Comparison of ENCODE assay signal across 21 cellular contexts in the genomic region with DNA sequence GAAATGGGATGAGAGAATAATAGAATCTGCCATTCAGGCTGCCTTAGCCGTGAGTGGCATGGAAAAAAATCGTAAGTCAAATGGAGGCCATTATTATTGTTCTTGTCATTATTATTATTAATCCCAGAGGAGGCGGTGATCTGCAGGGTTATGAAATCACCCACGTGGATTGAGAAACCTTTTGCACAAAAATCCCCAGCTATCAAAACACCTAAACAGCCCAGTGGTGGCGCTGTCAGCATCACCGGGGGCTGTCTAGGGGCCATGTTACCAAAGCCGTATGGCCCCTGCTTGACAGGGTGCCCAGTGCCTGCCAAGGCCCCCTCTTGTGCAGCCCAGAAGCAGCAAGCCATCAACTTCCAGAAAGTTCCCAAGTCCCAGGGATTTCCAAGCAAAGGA. TPM values are rescaled to one million over a fixed set of nuclear protein-coding genes. Genes with fewer than 3 reads are reported as not detected.
DNase-seq lines count a peak whose midpoint lies in the region; ATAC-seq and TF ChIP-seq lines count a peak whose summit lies in the region.
"Had no signal": no experiment of that assay in that cellular context is flagged by ENCODE, and none has a peak within 500 bp of the region (broad histone marks: within the 10 kb centered on the region; RNA-seq: fewer than 3 reads in every experiment).

No MANE protein-coding gene starts in this region.

- ATAC-seq in left cardiac atrium (no peak), GM21825 (IDR thresholded peaks at IDR 0.05; ENCODE audit: unreplicated experiment) (no peak)
- ATAC-seq: activated CD8-positive, alpha-beta T cell treated with anti-CD3 and anti-CD28 coated beads for 36 hours; activated naive CD4-positive, alpha-beta T cell treated with anti-CD3 and anti-CD28 coated beads, Interleukin-2, amount 50 U/mL, for 72 hours had no signal

- no peaks in the 10 kb centered on the region for H4K20me1 ChIP-seq in OCI-LY7 (ENCODE audit: insufficient read depth, low read length)

- H3K4me1 ChIP-seq in cardiac muscle cell (ENCODE audit: low read depth) = peaks cover 4% of the 10 kb centered on the region
- no peaks in the 10 kb centered on the region for H3K4me1 ChIP-seq in OCI-LY7 (ENCODE audit: insufficient read depth, low read length, poor library complexity, severe bottlenecking)
- no peaks in the 10 kb centered on the region for H3K4me1 ChIP-seq in CD8-positive, alpha-beta memory T cell (ENCODE audit: insufficient read depth, low read length)

- intact Hi-C loops in left cardiac atrium (cut with DNase I) (no loop called here), OCI-LY7 (cut with micrococcal nuclease; ENCODE audit: unreplicated experiment) (no loop called here)

- H3K9me3 ChIP-seq in cardiac muscle cell (ENCODE audit: low read depth) (no peaks in the 10 kb centered on the region), OCI-LY7 (ENCODE audit: low read length) (no peaks in the 10 kb centered on the region)
- H3K9me3 ChIP-seq in CD8-positive, alpha-beta memory T cell (ENCODE audit: low read length) = no peaks in the 10 kb centered on the region
- H3K9me3 ChIP-seq: upper lobe of right lung had no signal

- POLR2A ChIA-PET in OCI-LY7 (lab: Charles Lee) = no interaction called here
- POLR2A ChIA-PET in CD8-positive, alpha-beta memory T cell (lab: Charles Lee) = no interaction called here

- no peak overlapping the region for H2AFZ ChIP-seq in OCI-LY7 (ENCODE audit: low read length)

- no TSS peak for BruUV-seq in OCI-LY7 (replicated peaks; lab: Mats Ljungman, UMichigan)

- no peak overlapping the region for H3K4me3 Mint-ChIP-seq in CD8-positive, alpha-beta memory T cell
- H3K4me3 Mint-ChIP-seq: activated CD8-positive, alpha-beta T cell treated with anti-CD3 and anti-CD28 coated beads for 36 hours; nephron progenitor cell; stimulated activated naive CD8-positive, alpha-beta T cell treated with anti-CD3 and anti-CD28 coated beads, Interleukin-15, Interleukin-2, amounts not matched to agents 100 ng/mL and 50 ng/mL, for 24 hours; T-helper 1 cell treated with Interleukin-12 subunit alpha and Interleukin-12 subunit beta and Interleukin-4 antibody, amounts not matched to agents 30 μg/mL and 1 μg/mL, for 36 hours had no signal

- no peaks in the 10 kb centered on the region for H3K9me3 Mint-ChIP-seq in CD8-positive, alpha-beta memory T cell
- H3K9me3 Mint-ChIP-seq: activated CD8-positive, alpha-beta T cell treated with anti-CD3 and anti-CD28 coated beads for 36 hours; activated naive CD4-positive, alpha-beta T cell treated with anti-CD3 and anti-CD28 coated beads, Interleukin-2, amount 50 U/mL, for 72 hours; nephron progenitor cell; stimulated activated naive CD8-positive, alpha-beta T cell treated with anti-CD3 and anti-CD28 coated beads, Interleukin-15, Interleukin-2, amounts not matched to agents 100 ng/mL and 50 ng/mL, for 24 hours; T-helper 1 cell treated with Interleukin-12 subunit alpha and Interleukin-12 subunit beta and Interleukin-4 antibody, amounts not matched to agents 30 μg/mL and 1 μg/mL, for 36 hours had no signal

- H3K4me3 ChIP-seq in cardiac muscle cell = no peak overlapping the region
- no peak overlapping the region for H3K4me3 ChIP-seq in OCI-LY7 (ENCODE audit: low read depth, low read length, poor library complexity, severe bottlenecking)
- H3K4me3 ChIP-seq in epithelial cell of esophagus (ENCODE audit: low read length) = no peak overlapping the region
- H3K4me3 ChIP-seq in CD8-positive, alpha-beta memory T cell (ENCODE audit: low read length) = no peak overlapping the region
- H3K4me3 ChIP-seq: upper lobe of right lung had no signal

- CTCF ChIA-PET in OCI-LY7 (lab: Charles Lee; ENCODE audit: unreplicated experiment) = no interaction called here
- CTCF ChIA-PET in CD8-positive, alpha-beta memory T cell (lab: Charles Lee) = no interaction called here

- H3K79me2 ChIP-seq in OCI-LY7 (ENCODE audit: insufficient read depth, low read depth, low read length) = no peaks in the 10 kb centered on the region

- no peaks in the 10 kb centered on the region for H3K27me3 ChIP-seq in cardiac muscle cell
- H3K27me3 ChIP-seq in CD8-positive, alpha-beta memory T cell (ENCODE audit: insufficient read depth, low read length, poor library complexity, severe bottlenecking) = no peaks in the 10 kb centered on the region
- H3K27me3 ChIP-seq: upper lobe of right lung had no signal

- peaks cover 2 to 9% of the 10 kb centered on the region in 2 donors for H3K27me3 Mint-ChIP-seq in CD8-positive, alpha-beta memory T cell
- H3K27me3 Mint-ChIP-seq: stimulated activated naive CD8-positive, alpha-beta T cell treated with anti-CD3 and anti-CD28 coated beads, Interleukin-15, Interleukin-2, amounts not matched to agents 100 ng/mL and 50 ng/mL, for 24 hours had no signal

- no peaks in the 10 kb centered on the region for H3K36me3 ChIP-seq in cardiac muscle cell
- no peaks in the 10 kb centered on the region for H3K36me3 ChIP-seq in OCI-LY7 (ENCODE audit: insufficient read depth, low read length)
- H3K36me3 ChIP-seq in CD8-positive, alpha-beta memory T cell (ENCODE audit: insufficient read depth, low read length) = no peaks in the 10 kb centered on the region
- H3K36me3 ChIP-seq: upper lobe of right lung, WERI-Rb-1 had no signal

- TF ChIP-seq CTCF in cardiac muscle cell (IDR thresholded peaks at IDR 0.05; ENCODE audit: low read depth, low read length) (peak; percentile 43), OCI-LY7 (conservative IDR thresholded peaks at IDR 0.05; ENCODE audit: low read length) (peak; percentile 51), epithelial cell of esophagus (IDR thresholded peaks at IDR 0.05; ENCODE audit: insufficient read depth, low read depth, low read length, missing control alignments) (peak; percentile 32)

- H3K9me2 ChIP-seq in OCI-LY7 (ENCODE audit: insufficient read depth, low read length) = no peaks in the 10 kb centered on the region

- no peaks in the 10 kb centered on the region for H3K4me1 Mint-ChIP-seq in CD8-positive, alpha-beta memory T cell
- H3K4me1 Mint-ChIP-seq: nephron progenitor cell had no signal

- no peak overlapping the region for H3K4me2 ChIP-seq in OCI-LY7 (ENCODE audit: low read length)

- H3K27ac Mint-ChIP-seq in CD8-positive, alpha-beta memory T cell = no peak overlapping the region
- H3K27ac Mint-ChIP-seq: activated CD8-positive, alpha-beta T cell treated with anti-CD3 and anti-CD28 coated beads for 36 hours; activated naive CD4-positive, alpha-beta T cell treated with anti-CD3 and anti-CD28 coated beads, Interleukin-2, amount 50 U/mL, for 72 hours; nephron progenitor cell; stimulated activated naive CD8-positive, alpha-beta T cell treated with anti-CD3 and anti-CD28 coated beads, Interleukin-15, Interleukin-2, amounts not matched to agents 100 ng/mL and 50 ng/mL, for 24 hours; T-helper 1 cell treated with Interleukin-12 subunit alpha and Interleukin-12 subunit beta and Interleukin-4 antibody, amounts not matched to agents 30 μg/mL and 1 μg/mL, for 36 hours had no signal

- H3K27ac ChIP-seq in cardiac muscle cell (no peak overlapping the region), OCI-LY7 (ENCODE audit: low read depth, low read length, poor library complexity, severe bottlenecking) (no peak overlapping the region)
- H3K27ac ChIP-seq in CD8-positive, alpha-beta memory T cell (ENCODE audit: low read depth, low read length) = no peak overlapping the region
- H3K27ac ChIP-seq: upper lobe of right lung, WERI-Rb-1 had no signal

- H3K36me3 Mint-ChIP-seq in CD8-positive, alpha-beta memory T cell = no peaks in the 10 kb centered on the region
- H3K36me3 Mint-ChIP-seq: activated naive CD4-positive, alpha-beta T cell treated with anti-CD3 and anti-CD28 coated beads, Interleukin-2, amount 50 U/mL, for 72 hours had no signal

- DNase-seq in cardiac muscle cell (ENCODE audit: low read depth in 1 of 2, low spot score in 1 of 2) = peak in 1 of 2 donors; percentile 32
- DNase-seq in left cardiac atrium = no peak
- DNase-seq in OCI-LY7 (ENCODE audit: low spot score) = no peak
- peak; percentile 54 for DNase-seq in epithelial cell of esophagus (ENCODE audit: low read depth)
- no peak for DNase-seq in NCI-H2196 (lab: John Stamatoyannopoulos, UW; ENCODE audit: unreplicated experiment)
- DNase-seq in anterior cingulate cortex (lab: John Stamatoyannopoulos, UW) = no peak
- DNase-seq in CD8-positive, alpha-beta memory T cell = no peak
- DNase-seq: activated CD8-positive, alpha-beta T cell treated with anti-CD3 and anti-CD28 coated beads for 36 hours; activated T-cell treated with anti-CD3 and anti-CD28 coated beads, Interleukin-2, amount 50 U/mL, for 48 hours; effector CD8-positive, alpha-beta T cell; Kasumi-1; NCI-H510A; nephron progenitor cell; Right ventricle myocardium superior; upper lobe of right lung; WERI-Rb-1 had no signal

RNA-seq across cellular contexts. Expression of gene CNGB1, which starts 25.2 kb away (rescaled TPM):
- total RNA-seq in cardiac muscle cell = not detected in 2 replicates
- polyA plus RNA-seq in cardiac muscle cell = not detected in 2 replicates
- not detected for total RNA-seq in left cardiac atrium
- not detected in 2 replicates for total RNA-seq in OCI-LY7 (2014; rRNA removed; shearing (Covaris generic))
- not detected in 2 replicates for total RNA-seq in OCI-LY7 (2022)
- total RNA-seq in CD8-positive, alpha-beta memory T cell = not detected
- not detected for polyA plus RNA-seq in CD8-positive, alpha-beta memory T cell
- total RNA-seq: activated CD8-positive, alpha-beta T cell treated with anti-CD3 and anti-CD28 coated beads for 36 hours; cardiac septum; Right ventricle myocardium superior; upper lobe of right lung had no signal

RNA-seq across cellular contexts. Expression of gene ZNF319, which starts 54.7 kb away (rescaled TPM):
- 11.6 and 12.4 TPM in 2 replicates for total RNA-seq in cardiac muscle cell
- polyA plus RNA-seq in cardiac muscle cell = 12.3 and 13.3 TPM in 2 replicates
- total RNA-seq in left cardiac atrium = 1 to 10 TPM; 5.9 to 8.1 TPM
- total RNA-seq in OCI-LY7 (2014; rRNA removed; shearing (Covaris generic)) = 4.2 and 4.7 TPM in 2 replicates
- total RNA-seq in OCI-LY7 (2022) = 12.7 and 13.0 TPM in 2 replicates
- 10 to 100 TPM; 11.9 to 12.8 TPM for total RNA-seq in CD8-positive, alpha-beta memory T cell
- 18.5 TPM for polyA plus RNA-seq in CD8-positive, alpha-beta memory T cell

RNA-seq across cellular contexts. Expression of gene USB1, which starts 55.5 kb away (rescaled TPM):
- total RNA-seq in cardiac muscle cell (41.4 and 48.3 TPM in 2 replicates), left cardiac atrium (10 to 100 TPM; 32.3 to 37.7 TPM), OCI-LY7 (2022) (39.5 and 48.3 TPM in 2 replicates)
- 40.2 and 60.8 TPM in 2 replicates for polyA plus RNA-seq in cardiac muscle cell
- total RNA-seq in OCI-LY7 (2014; rRNA removed; shearing (Covaris generic)) = 10.4 and 12.5 TPM in 2 replicates
- total RNA-seq in CD8-positive, alpha-beta memory T cell = 10 to 100 TPM; 66.6 to 68.5 TPM
- polyA plus RNA-seq in CD8-positive, alpha-beta memory T cell = 68.1 TPM
